Comparison of ENCODE assay signal across 8 cellular contexts in the genomic region with DNA sequence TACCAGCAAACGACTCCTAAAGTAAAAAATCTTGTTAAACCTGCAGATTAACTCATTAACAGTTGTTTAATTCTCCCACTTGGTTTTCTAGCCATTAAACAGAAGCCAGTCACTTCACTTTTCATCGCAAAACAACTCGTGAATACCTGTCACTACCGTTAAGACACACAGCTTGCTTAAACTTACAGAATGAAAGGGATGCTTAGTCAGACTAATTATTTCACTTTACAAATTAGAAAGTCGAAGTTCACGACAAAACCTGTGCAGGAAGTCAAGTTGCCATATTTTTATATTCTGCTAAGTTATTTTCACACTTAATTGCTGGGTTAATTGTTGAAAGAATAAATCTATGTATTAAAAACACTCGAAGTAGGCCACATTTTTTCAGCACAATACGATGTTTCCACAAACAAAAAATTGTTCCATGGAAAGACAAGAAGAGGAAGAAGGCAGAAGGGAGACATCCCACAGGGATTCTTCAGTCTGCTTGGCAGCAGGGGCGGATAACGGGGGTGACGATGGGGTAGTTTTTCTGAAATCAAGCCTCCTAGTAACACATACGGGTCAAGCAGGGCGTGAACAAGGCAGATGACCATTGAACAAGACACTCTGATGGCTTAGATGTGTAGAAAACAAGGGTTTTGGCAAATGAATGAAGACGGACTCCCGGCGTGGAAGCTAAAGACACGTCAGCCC. TPM values are rescaled to one million over a fixed set of nuclear protein-coding genes. Genes with fewer than 3 reads are reported as not detected.
DNase-seq lines count a peak whose midpoint lies in the region; ATAC-seq and TF ChIP-seq lines count a peak whose summit lies in the region.

No MANE protein-coding gene starts in this region.

- peaks cover 59% of the 10 kb centered on the region for H3K4me1 Mint-ChIP-seq in activated CD8-positive, alpha-beta T cell treated with anti-CD3 and anti-CD28 coated beads, Interleukin-2, amount 10 ng/mL, durations not matched to agents 7 days and 5 days (ENCODE audit: low read depth)

- peak; percentile 35 for DNase-seq in GM12865 (ENCODE audit: low read depth)
- no peak for DNase-seq in HL-60 (ENCODE audit: low read depth in 1 of 2, low spot score in 1 of 2)
- no peak for DNase-seq in activated CD8-positive, alpha-beta T cell treated with anti-CD3 and anti-CD28 coated beads, Interleukin-2, amount 10 ng/mL, durations not matched to agents 7 days and 5 days
- peak; percentile 5 for DNase-seq in globus pallidus (ENCODE audit: low spot score)
- no peak for DNase-seq in sigmoid colon
- no peak for DNase-seq in activated CD8-positive, alpha-beta memory T cell treated with anti-CD3 and anti-CD28 coated beads for 24 hours

- TF ChIP-seq POLR2A in sigmoid colon (IDR thresholded peaks at IDR 0.05) (no peak), GM18505 (IDR thresholded peaks at IDR 0.05; ENCODE audit: borderline replicate concordance, extremely low read depth, insufficient read depth, insufficient read length) (no peak)

- peaks cover 0 to 26% (median 20%) of the 10 kb centered on the region in 4 donors for H3K4me1 ChIP-seq in sigmoid colon

- no peak for TF ChIP-seq EP300 in sigmoid colon (IDR thresholded peaks at IDR 0.05)

- H3K27ac ChIP-seq in HL-60 (replicated peaks) (peak overlapping the region; percentile 86), sigmoid colon (peak overlapping the region; percentile 89 to 95 (median 92))

- 2 to 5% methylated on average over 17 of the region's 17 CpGs for WGBS in sigmoid colon, 2 donors

- peaks cover under 1 to 27% (median 8%) of the 10 kb centered on the region in 4 donors for H3K36me3 ChIP-seq in sigmoid colon

- no peaks in the 10 kb centered on the region for H3K27me3 Mint-ChIP-seq in activated CD8-positive, alpha-beta T cell treated with anti-CD3 and anti-CD28 coated beads, Interleukin-2, amount 10 ng/mL, durations not matched to agents 7 days and 5 days (ENCODE audit: low read depth)

- H3K27me3 ChIP-seq in HL-60 (ENCODE audit: insufficient read depth, poor library complexity, severe bottlenecking) = no peaks in the 10 kb centered on the region
- H3K27me3 ChIP-seq in sigmoid colon = no peaks in the 10 kb centered on the region

- H3K36me3 Mint-ChIP-seq in activated CD8-positive, alpha-beta T cell treated with anti-CD3 and anti-CD28 coated beads, Interleukin-2, amount 10 ng/mL, durations not matched to agents 7 days and 5 days (ENCODE audit: low read depth) = peaks cover 45% of the 10 kb centered on the region

- H3K9me3 Mint-ChIP-seq in activated CD8-positive, alpha-beta T cell treated with anti-CD3 and anti-CD28 coated beads, Interleukin-2, amount 10 ng/mL, durations not matched to agents 7 days and 5 days (ENCODE audit: insufficient read depth) = no peaks in the 10 kb centered on the region

- CTCF ChIA-PET in activated CD8-positive, alpha-beta T cell treated with anti-CD3 and anti-CD28 coated beads, Interleukin-2, amount 10 ng/mL, durations not matched to agents 7 days and 5 days (lab: Charles Lee) = interaction anchor here (0.7 kb wide), 1 partner anchor 77 kb away, joined by 3 read pairs; a partner anchor contains a TSS

- H3K27ac Mint-ChIP-seq in activated CD8-positive, alpha-beta T cell treated with anti-CD3 and anti-CD28 coated beads, Interleukin-2, amount 10 ng/mL, durations not matched to agents 7 days and 5 days = peak overlapping the region; percentile 86

- H3K4me3 ChIP-seq in GM12865 (ENCODE audit: low read depth, low read length) (peak overlapping the region; percentile 65), HL-60 (replicated peaks; ENCODE audit: insufficient read depth, low read length) (peak overlapping the region; percentile 96), sigmoid colon (peak overlapping the region; percentile 61 to 94 (median 76))

- TF ChIP-seq CTCF in GM12865 (IDR thresholded peaks at IDR 0.05; ENCODE audit: insufficient read depth, low read depth, low read length, missing control alignments) (no peak), HL-60 (IDR thresholded peaks at IDR 0.05; ENCODE audit: insufficient read depth, low read length) (no peak), sigmoid colon (IDR thresholded peaks at IDR 0.05) (no peak)

- intact Hi-C loops in sigmoid colon (cut with DNase I) = loop anchor here (2.0 kb wide), 1 partner anchor 77 kb away; a partner anchor contains a TSS

- POLR2A ChIA-PET in activated CD8-positive, alpha-beta T cell treated with anti-CD3 and anti-CD28 coated beads, Interleukin-2, amount 10 ng/mL, durations not matched to agents 7 days and 5 days (lab: Charles Lee) = interaction anchor here (0.8 to 3.8 kb wide), 3 partner anchors 77 to 204 kb away, joined by 3 to 23 read pairs (median 3); a partner anchor contains a TSS

- peak overlapping the region; percentile 90 for H3K4me3 Mint-ChIP-seq in activated CD8-positive, alpha-beta T cell treated with anti-CD3 and anti-CD28 coated beads, Interleukin-2, amount 10 ng/mL, durations not matched to agents 7 days and 5 days

- ATAC-seq in activated CD8-positive, alpha-beta T cell treated with anti-CD3 and anti-CD28 coated beads, Interleukin-2, amount 10 ng/mL, durations not matched to agents 7 days and 5 days = no peak
- ATAC-seq in GM21447 (IDR thresholded peaks at IDR 0.05; ENCODE audit: unreplicated experiment) = no peak
- no peak for ATAC-seq in GM18505 (IDR thresholded peaks at IDR 0.05; ENCODE audit: unreplicated experiment)

- no peaks in the 10 kb centered on the region for H3K9me3 ChIP-seq in sigmoid colon

RNA-seq across cellular contexts. Expression of a gene that starts 0.9 kb away (rescaled TPM):
- 100 to 1,000 TPM; 122 to 130 TPM for total RNA-seq in activated CD8-positive, alpha-beta T cell treated with anti-CD3 and anti-CD28 coated beads, Interleukin-2, amount 10 ng/mL, durations not matched to agents 7 days and 5 days
- 10 to 100 TPM; 24.1 to 53.9 (median 33.3) TPM for total RNA-seq in sigmoid colon
- 10 to 100 TPM; 10.8 to 55.1 (median 24.3) TPM for polyA plus RNA-seq in sigmoid colon

Comparison
In these comparisons a context has a peak if more than half of its experiments do, and no peak if none do; other contexts are left out.
1. DNase-seq: peak in GM12865 (single experiment) and globus pallidus (single experiment); none in HL-60 (0 of 2), activated CD8-positive, alpha-beta T cell treated with anti-CD3 and anti-CD28 coated beads, Interleukin-2, amount 10 ng/mL, durations not matched to agents 7 days and 5 days (single experiment), sigmoid colon (single experiment) and activated CD8-positive, alpha-beta memory T cell treated with anti-CD3 and anti-CD28 coated beads for 24 hours (single experiment).
2. Peak in every context shown above with its lines, with median percentiles within 50 percentile points of each other: H3K4me3 ChIP-seq.